18 cellular contexts compared by ENCODE assay signal in the genomic region with DNA sequence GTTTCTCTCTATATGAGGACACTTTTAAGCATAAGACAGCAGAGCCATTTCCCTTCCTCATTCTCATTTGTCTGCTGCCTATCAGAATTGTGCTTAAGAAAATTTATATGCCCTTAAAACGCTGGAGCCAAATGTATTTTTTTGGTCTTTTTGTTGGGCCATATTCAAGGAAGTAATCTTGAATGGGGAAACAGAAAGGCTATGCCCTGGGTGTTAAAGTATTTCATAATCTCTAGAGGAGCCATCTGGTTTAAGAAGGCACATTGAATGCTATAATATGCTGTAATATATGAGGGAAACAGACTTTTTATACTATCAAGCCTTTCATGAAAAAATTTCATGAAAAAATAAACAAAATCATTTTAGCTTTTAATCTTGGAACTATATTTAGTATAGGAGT. TPM values are rescaled to one million over a fixed set of nuclear protein-coding genes. Genes with fewer than 3 reads are reported as not detected.
DNase-seq lines count a peak whose midpoint lies in the region; ATAC-seq and TF ChIP-seq lines count a peak whose summit lies in the region.
"Had no signal": no experiment of that assay in that cellular context is flagged by ENCODE, and none has a peak within 500 bp of the region (broad histone marks: within the 10 kb centered on the region; RNA-seq: fewer than 3 reads in every experiment).

No MANE protein-coding gene starts in this region.

- no peak for TF ChIP-seq CTCF in right atrium auricular region (IDR thresholded peaks at IDR 0.05)
- TF ChIP-seq CTCF in esophagus muscularis mucosa (IDR thresholded peaks at IDR 0.05): no peak

- no peaks in the 10 kb centered on the region for H3K4me1 ChIP-seq in right atrium auricular region
- peaks cover 0 to 5% (median under 1%) of the 10 kb centered on the region in 4 donors for H3K4me1 ChIP-seq in esophagus muscularis mucosa
- H3K4me1 ChIP-seq in rectal smooth muscle tissue (ENCODE audit: control insufficient read depth, insufficient read depth, low read length): no peaks in the 10 kb centered on the region

- no peaks in the 10 kb centered on the region for H3K36me3 ChIP-seq in right atrium auricular region
- no peaks in the 10 kb centered on the region for H3K36me3 ChIP-seq in esophagus muscularis mucosa
- no peaks in the 10 kb centered on the region for H3K36me3 ChIP-seq in rectal smooth muscle tissue (ENCODE audit: control insufficient read depth, insufficient read depth, low read length)

- ATAC-seq in HG03378 (IDR thresholded peaks at IDR 0.05; ENCODE audit: unreplicated experiment) (no peak), GM21619 (IDR thresholded peaks at IDR 0.05; ENCODE audit: unreplicated experiment) (no peak)

- H3K27me3 ChIP-seq in right atrium auricular region (no peaks in the 10 kb centered on the region), esophagus muscularis mucosa (no peaks in the 10 kb centered on the region), rectal smooth muscle tissue (ENCODE audit: control insufficient read depth, insufficient read depth, low read length) (no peaks in the 10 kb centered on the region)

- WGBS in esophagus muscularis mucosa: 18% methylated on average over 1 of the region's 1 CpG

- TF ChIP-seq POLR2A in esophagus muscularis mucosa (IDR thresholded peaks at IDR 0.05; ENCODE audit: low read depth): no peak

- no peak overlapping the region for H3K9ac ChIP-seq in rectal smooth muscle tissue (ENCODE audit: low read length)
- H3K9ac ChIP-seq: KMS-11 had no signal

- peak overlapping the region; percentile 41 to 42 for H3K4me3 ChIP-seq in right atrium auricular region
- peak overlapping the region; percentile 27 to 56 (median 51) for H3K4me3 ChIP-seq in esophagus muscularis mucosa
- no peak overlapping the region for H3K4me3 ChIP-seq in rectal smooth muscle tissue (ENCODE audit: low read length)

- H3K27ac ChIP-seq in right atrium auricular region (peak overlapping the region; percentile 52 to 79), esophagus muscularis mucosa (replicated peaks in 1 of 4) (peak overlapping the region in 3 of 4 donors; percentile 63 to 82 (median 70)), rectal smooth muscle tissue (ENCODE audit: low read depth, low read length) (peak overlapping the region; percentile 49)
- H3K27ac ChIP-seq: KMS-11 had no signal

- H3K9me3 ChIP-seq in right atrium auricular region: no peaks in the 10 kb centered on the region
- no peaks in the 10 kb centered on the region for H3K9me3 ChIP-seq in esophagus muscularis mucosa

- no peak for TF ChIP-seq EP300 in esophagus muscularis mucosa (IDR thresholded peaks at IDR 0.05)

- DNase-seq in right atrium auricular region (ENCODE audit: low spot score): no peak
- DNase-seq in cardiac septum (ENCODE audit: low spot score): no peak
- no peak for DNase-seq in esophagus muscularis mucosa (ENCODE audit: extremely low spot score)
- DNase-seq in NCI-H2081 treated with DMSO at 0.1 percent for 48 hours (lab: John Stamatoyannopoulos, UW): no peak
- DNase-seq in MV-4-11 (lab: John Stamatoyannopoulos, UW): no peak
- DNase-seq: activated CD4-positive, CD25-positive, alpha-beta regulatory T cell; activated CD8-positive, alpha-beta memory T cell treated with anti-CD3 and anti-CD28 coated beads for 24 hours; activated naive CD8-positive, alpha-beta T cell treated with anti-CD3 and anti-CD28 coated beads, Interleukin-2, amount 10 ng/mL, durations not matched to agents 7 days and 5 days; effector CD4-positive, alpha-beta T cell; HFFc6; islet precursor cell; midbrain; NCI-H1092 treated with DMSO at 0.1 percent for 48 hours; NCI-H526 had no signal

- intact Hi-C loops in cardiac septum (cut with DNase I) (no loop called here), esophagus muscularis mucosa (cut with DNase I) (no loop called here)

RNA-seq across cellular contexts. Expression of gene DMD, which starts 4.3 kb away (rescaled TPM):
- total RNA-seq in right atrium auricular region (100 to 1,000 TPM; 111 to 135 TPM), cardiac septum (256 TPM), esophagus muscularis mucosa (100 to 1,000 TPM; 127 to 210 (median 188) TPM)
